22 cellular contexts compared by ENCODE assay signal in the genomic region with DNA sequence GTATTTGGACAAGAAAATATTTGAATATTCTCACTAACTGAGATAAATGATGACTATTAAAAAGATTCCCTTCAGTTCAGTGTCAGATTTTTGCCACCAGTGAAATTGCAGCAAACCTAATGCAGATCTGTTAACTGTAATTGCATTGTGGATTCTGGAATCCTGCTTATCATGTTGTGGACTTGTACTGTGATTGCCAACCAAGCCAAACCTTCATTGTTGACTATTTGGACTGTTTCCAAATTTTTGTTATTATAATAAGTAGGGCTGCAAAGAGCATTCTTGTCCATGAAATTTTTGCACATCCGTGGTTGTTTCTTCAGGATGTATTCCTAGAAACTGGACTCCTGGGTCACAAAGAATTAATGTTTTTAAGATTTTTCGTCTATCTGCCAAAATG.
DNase-seq lines count a peak whose midpoint lies in the region; ATAC-seq and TF ChIP-seq lines count a peak whose summit lies in the region.
"Had no signal": no experiment of that assay in that cellular context is flagged by ENCODE, and none has a peak within 500 bp of the region (broad histone marks: within the 10 kb centered on the region; RNA-seq: fewer than 3 reads in every experiment).

No MANE protein-coding gene starts in this region.

- no peaks in the 10 kb centered on the region for H4K20me1 ChIP-seq in SK-N-SH (ENCODE audit: insufficient read depth)

- H3K27ac Mint-ChIP-seq in activated CD4-positive, alpha-beta memory T cell treated with anti-CD3 and anti-CD28 coated beads, Interleukin-2, amount 10 ng/mL, durations not matched to agents 7 days and 5 days = no peak overlapping the region
- H3K27ac Mint-ChIP-seq in activated T-helper 17 cell treated with anti-CD3 and anti-CD28 coated beads, Interleukin-2, amount 50 U/mL, for 72 hours = no peak overlapping the region
- H3K27ac Mint-ChIP-seq: B cell, CD14-positive monocyte, H9, HFFc6, IgD-negative memory B cell had no signal

- H3K9me2 ChIP-seq in SK-N-SH = no peaks in the 10 kb centered on the region

- H3K9ac ChIP-seq in SK-N-SH = no peak overlapping the region
- H3K9ac ChIP-seq: GM23248 had no signal

- no peaks in the 10 kb centered on the region for H3F3A ChIP-seq in SK-N-SH (replicated peaks; ENCODE audit: insufficient read depth)

- H3K36me3 ChIP-seq in SK-N-SH (replicated peaks in 1 of 2; ENCODE audit: control insufficient read depth in 1 of 2, insufficient read depth in 2 of 2, low read length in 1 of 2) = no peaks in the 10 kb centered on the region
- H3K36me3 ChIP-seq: Peyer's patch had no signal

- POLR2A ChIA-PET in SK-N-SH (lab: Yijun Ruan, JAX) = no interaction called here
- POLR2A ChIA-PET in activated CD4-positive, alpha-beta memory T cell treated with anti-CD3 and anti-CD28 coated beads, Interleukin-2, amount 10 ng/mL, durations not matched to agents 7 days and 5 days (lab: Charles Lee) = no interaction called here

- TF ChIP-seq CTCF in SK-N-SH (IDR thresholded peaks at IDR 0.05) (no peak), fibroblast of pulmonary artery (IDR thresholded peaks at IDR 0.05; ENCODE audit: low read length, missing control alignments) (no peak)

- no peaks in the 10 kb centered on the region for H3K9me3 ChIP-seq in SK-N-SH

- no peaks in the 10 kb centered on the region for H3K9me3 Mint-ChIP-seq in activated CD4-positive, alpha-beta memory T cell treated with anti-CD3 and anti-CD28 coated beads, Interleukin-2, amount 10 ng/mL, durations not matched to agents 7 days and 5 days
- H3K9me3 Mint-ChIP-seq in activated T-helper 17 cell treated with anti-CD3 and anti-CD28 coated beads, Interleukin-2, amount 50 U/mL, for 72 hours = no peaks in the 10 kb centered on the region

- TF ChIP-seq EP300 in Ishikawa (IDR thresholded peaks at IDR 0.05; ENCODE audit: borderline replicate concordance) (no peak), SK-N-SH (IDR thresholded peaks at IDR 0.05; ENCODE audit: borderline replicate concordance in 1 of 2, low read depth in 1 of 2, low read length in 1 of 2) (peak in 1 of 2 experiments; percentile 56; a peak in 1 of 4 replicates)

- TF ChIP-seq RAD21 in Ishikawa (IDR thresholded peaks at IDR 0.05; ENCODE audit: low read depth) = no peak
- TF ChIP-seq RAD21 in SK-N-SH (IDR thresholded peaks at IDR 0.05; ENCODE audit: low read length) = peak; percentile 33

- no peaks in the 10 kb centered on the region for H3K36me3 Mint-ChIP-seq in activated CD4-positive, alpha-beta memory T cell treated with anti-CD3 and anti-CD28 coated beads, Interleukin-2, amount 10 ng/mL, durations not matched to agents 7 days and 5 days (ENCODE audit: low read depth)
- no peaks in the 10 kb centered on the region for H3K36me3 Mint-ChIP-seq in activated T-helper 17 cell treated with anti-CD3 and anti-CD28 coated beads, Interleukin-2, amount 50 U/mL, for 72 hours (ENCODE audit: low read depth)
- H3K36me3 Mint-ChIP-seq: CD14-positive monocyte, IgD-negative memory B cell had no signal

- no peaks in the 10 kb centered on the region for H3K4me1 Mint-ChIP-seq in activated CD4-positive, alpha-beta memory T cell treated with anti-CD3 and anti-CD28 coated beads, Interleukin-2, amount 10 ng/mL, durations not matched to agents 7 days and 5 days
- H3K4me1 Mint-ChIP-seq in activated T-helper 17 cell treated with anti-CD3 and anti-CD28 coated beads, Interleukin-2, amount 50 U/mL, for 72 hours = no peaks in the 10 kb centered on the region
- H3K4me1 Mint-ChIP-seq: B cell, CD14-positive monocyte, H9, IgD-negative memory B cell had no signal

- H3K4me2 ChIP-seq in SK-N-SH = no peak overlapping the region
- H3K4me2 ChIP-seq: A549 had no signal

- peaks cover 4 to 5% of the 10 kb centered on the region in 2 experiments; a peak in 3 of 4 replicates for H3K4me1 ChIP-seq in SK-N-SH (ENCODE audit: control insufficient read depth in 1 of 2, insufficient read depth in 2 of 2, low read depth in 1 of 2, low read length in 1 of 2)
- H3K4me1 ChIP-seq: A549, Peyer's patch had no signal

- ATAC-seq in activated T-helper 17 cell treated with anti-CD3 and anti-CD28 coated beads, Interleukin-2, amount 50 U/mL, for 72 hours (replicated peaks) = no peak
- ATAC-seq: A549, GM12878 had no signal

- DNase-seq in COR-L47 (lab: John Stamatoyannopoulos, UW) = peak; percentile 54
- DNase-seq in SK-N-SH = peak; percentile 58
- DNase-seq in fibroblast of pulmonary artery (ENCODE audit: low read depth) = peak; percentile 21
- DNase-seq in activated CD4-positive, alpha-beta memory T cell treated with anti-CD3 and anti-CD28 coated beads, Interleukin-2, amount 10 ng/mL, durations not matched to agents 7 days and 5 days = no peak
- DNase-seq in stimulated activated CD4-positive, alpha-beta T cell treated with anti-CD3 and anti-CD28 coated beads, Interleukin-4, amount 100 ng/mL, for 4 hours = no peak
- DNase-seq in stimulated activated CD4-positive, alpha-beta T cell treated with anti-CD3 and anti-CD28 coated beads, Interleukin-12 subunit alpha, Interleukin-12 subunit beta, amount 100 ng/mL, for 4 hours = no peak
- DNase-seq: DMS79 treated with DMSO at 0.1 percent for 48 hours, GM23248, H9, HFFc6, Karpas-422, NCI-H146, NCI-H446 treated with DMSO at 0.1 percent for 48 hours, NCI-H526 treated with DMSO at 0.1 percent for 48 hours had no signal

- H3K79me2 ChIP-seq in SK-N-SH (ENCODE audit: insufficient read depth) = no peaks in the 10 kb centered on the region

- H3K4me3 Mint-ChIP-seq in activated CD4-positive, alpha-beta memory T cell treated with anti-CD3 and anti-CD28 coated beads, Interleukin-2, amount 10 ng/mL, durations not matched to agents 7 days and 5 days = no peak overlapping the region
- H3K4me3 Mint-ChIP-seq in activated T-helper 17 cell treated with anti-CD3 and anti-CD28 coated beads, Interleukin-2, amount 50 U/mL, for 72 hours = no peak overlapping the region
- H3K4me3 Mint-ChIP-seq: B cell, CD14-positive monocyte, H9, HFFc6, IgD-negative memory B cell had no signal

- H3K27ac ChIP-seq in SK-N-SH (ENCODE audit: low read depth in 2 of 2, low read length in 1 of 2) = peak overlapping the region in 1 of 2 experiments; percentile 36; a peak in 2 of 4 replicates
- H3K27ac ChIP-seq: A549, GM23248, Peyer's patch had no signal

- CTCF ChIA-PET in SK-N-SH (lab: Yijun Ruan, JAX) = no interaction called here
- CTCF ChIA-PET in activated CD4-positive, alpha-beta memory T cell treated with anti-CD3 and anti-CD28 coated beads, Interleukin-2, amount 10 ng/mL, durations not matched to agents 7 days and 5 days (lab: Charles Lee) = no interaction called here

- H3K4me3 ChIP-seq in SK-N-SH (ENCODE audit: low read depth in 2 of 2, low read length in 1 of 2) (no peak overlapping the region), fibroblast of pulmonary artery (replicated peaks; ENCODE audit: low read depth, low read length) (no peak overlapping the region)
- H3K4me3 ChIP-seq: A549, GM12878, GM23248, Peyer's patch had no signal

- no peaks in the 10 kb centered on the region; the same call in 1 of the 2 replicates for H3K27me3 ChIP-seq in SK-N-SH (ENCODE audit: insufficient read depth)
- H3K27me3 ChIP-seq: Peyer's patch had no signal

- H3K27me3 Mint-ChIP-seq in activated CD4-positive, alpha-beta memory T cell treated with anti-CD3 and anti-CD28 coated beads, Interleukin-2, amount 10 ng/mL, durations not matched to agents 7 days and 5 days = peaks cover 13% of the 10 kb centered on the region
- peaks cover 37% of the 10 kb centered on the region for H3K27me3 Mint-ChIP-seq in activated T-helper 17 cell treated with anti-CD3 and anti-CD28 coated beads, Interleukin-2, amount 50 U/mL, for 72 hours

- WGBS in SK-N-SH (ENCODE audit: low lambda C conversion rate) = 10% methylated on average over 2 of the region's 2 CpGs

- H2AFZ ChIP-seq in SK-N-SH (ENCODE audit: low read depth) = no peak overlapping the region
- H2AFZ ChIP-seq: GM23248 had no signal

TF ChIP-seq in Ishikawa, 13 proteins besides CTCF, POLR2A, EP300 and RAD21:
- TF ChIP-seq TCF12 (IDR thresholded peaks at IDR 0.05; ENCODE audit: low read depth) = no peak
- TF ChIP-seq, protein P1, sequence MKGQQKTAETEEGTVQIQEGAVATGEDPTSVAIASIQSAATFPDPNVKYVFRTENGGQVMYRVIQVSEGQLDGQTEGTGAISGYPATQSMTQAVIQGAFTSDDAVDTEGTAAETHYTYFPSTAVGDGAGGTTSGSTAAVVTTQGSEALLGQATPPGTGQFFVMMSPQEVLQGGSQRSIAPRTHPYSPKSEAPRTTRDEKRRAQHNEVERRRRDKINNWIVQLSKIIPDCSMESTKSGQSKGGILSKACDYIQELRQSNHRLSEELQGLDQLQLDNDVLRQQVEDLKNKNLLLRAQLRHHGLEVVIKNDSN (IDR thresholded peaks at IDR 0.05) = no peak
- TF ChIP-seq, protein P2, sequence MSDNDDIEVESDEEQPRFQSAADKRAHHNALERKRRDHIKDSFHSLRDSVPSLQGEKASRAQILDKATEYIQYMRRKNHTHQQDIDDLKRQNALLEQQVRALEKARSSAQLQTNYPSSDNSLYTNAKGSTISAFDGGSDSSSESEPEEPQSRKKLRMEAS (IDR thresholded peaks at IDR 0.05) = no peak
- 0 out of 2 replicates have a peak, but pooled peaks have one; percentile 43 for TF ChIP-seq NFIC (IDR thresholded peaks at IDR 0.05)
- no peak for TF ChIP-seq FOXM1 (IDR thresholded peaks at IDR 0.05; ENCODE audit: borderline replicate concordance, low read depth)

TF ChIP-seq in SK-N-SH, 30 proteins besides CTCF, POLR2A, EP300 and RAD21:
- TF ChIP-seq TAF1 (IDR thresholded peaks at IDR 0.05; ENCODE audit: borderline replicate concordance, low read depth, low read length) (no peak), GATA2 (CRISPR knock-in tag; IDR thresholded peaks at IDR 0.05) (peak; percentile 39; the same call in 1 of the 2 replicates), RCOR1 (IDR thresholded peaks at IDR 0.05; ENCODE audit: low read length) (peak; percentile 88), NFIC (IDR thresholded peaks at IDR 0.05; ENCODE audit: borderline replicate concordance) (0 out of 2 replicates have a peak, but pooled peaks have one; percentile 20), TCF12 (IDR thresholded peaks at IDR 0.05) (0 out of 2 replicates have a peak, but pooled peaks have one; percentile 11), FOXM1 (IDR thresholded peaks at IDR 0.05; ENCODE audit: low read depth) (no peak), CHD2 (IDR thresholded peaks at IDR 0.05; ENCODE audit: low read length, partially characterized antibody) (peak; percentile 41)

Comparison
In these comparisons a context has a peak if more than half of its experiments do, and no peak if none do; other contexts are left out.
1. DNase-seq: peak in COR-L47 (single experiment), SK-N-SH (single experiment) and fibroblast of pulmonary artery (single experiment); none in activated CD4-positive, alpha-beta memory T cell treated with anti-CD3 and anti-CD28 coated beads, Interleukin-2, amount 10 ng/mL, durations not matched to agents 7 days and 5 days (single experiment), stimulated activated CD4-positive, alpha-beta T cell treated with anti-CD3 and anti-CD28 coated beads, Interleukin-4, amount 100 ng/mL, for 4 hours (0 of 2) and stimulated activated CD4-positive, alpha-beta T cell treated with anti-CD3 and anti-CD28 coated beads, Interleukin-12 subunit alpha, Interleukin-12 subunit beta, amount 100 ng/mL, for 4 hours (single experiment).